Comparison of ENCODE assay signal across 8 cellular contexts in the genomic region with DNA sequence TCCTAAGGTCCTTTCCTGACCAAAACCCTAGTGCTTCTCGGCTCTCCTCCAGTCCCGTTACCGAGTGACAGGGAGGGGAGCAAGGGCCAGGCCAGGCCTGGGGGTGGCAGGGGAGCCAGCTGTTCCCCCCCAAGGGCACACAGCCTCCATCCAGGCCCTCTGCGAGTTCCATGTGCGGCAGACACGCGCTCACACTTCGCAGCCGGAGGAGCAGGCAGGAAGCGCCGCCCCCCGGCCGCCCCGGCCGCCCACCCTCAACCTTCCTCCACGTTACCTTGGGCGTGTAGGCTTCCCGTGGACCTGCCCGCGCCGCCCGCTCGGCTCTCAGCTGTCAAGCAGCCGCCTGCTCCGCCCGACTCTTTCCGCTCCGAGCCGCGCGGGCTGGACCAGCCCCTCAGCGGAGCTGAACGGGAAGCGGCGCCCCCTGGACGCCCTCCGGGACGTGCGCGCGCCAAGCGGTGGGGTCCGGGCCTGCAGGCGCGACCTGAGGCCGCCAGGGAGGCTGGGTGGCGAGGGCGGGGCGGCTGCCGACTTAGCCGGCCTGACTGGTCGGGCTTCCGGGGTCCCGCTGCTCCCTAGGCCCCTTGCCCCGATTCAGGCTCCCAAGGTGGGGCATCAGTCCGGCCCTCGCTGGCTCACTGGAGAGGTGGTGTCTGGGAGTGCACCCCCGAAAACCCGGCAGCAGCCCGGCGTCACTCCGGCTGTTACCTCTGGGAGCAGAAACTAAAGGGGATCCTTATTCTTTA. TPM values are rescaled to one million over a fixed set of nuclear protein-coding genes. Genes with fewer than 3 reads are reported as not detected.
A peak's percentile ranks its signal among the peaks of the same experiment; 100 is the strongest.
DNase-seq lines count a peak whose midpoint lies in the region; TF ChIP-seq lines count a peak whose summit lies in the region.

A gene with protein sequence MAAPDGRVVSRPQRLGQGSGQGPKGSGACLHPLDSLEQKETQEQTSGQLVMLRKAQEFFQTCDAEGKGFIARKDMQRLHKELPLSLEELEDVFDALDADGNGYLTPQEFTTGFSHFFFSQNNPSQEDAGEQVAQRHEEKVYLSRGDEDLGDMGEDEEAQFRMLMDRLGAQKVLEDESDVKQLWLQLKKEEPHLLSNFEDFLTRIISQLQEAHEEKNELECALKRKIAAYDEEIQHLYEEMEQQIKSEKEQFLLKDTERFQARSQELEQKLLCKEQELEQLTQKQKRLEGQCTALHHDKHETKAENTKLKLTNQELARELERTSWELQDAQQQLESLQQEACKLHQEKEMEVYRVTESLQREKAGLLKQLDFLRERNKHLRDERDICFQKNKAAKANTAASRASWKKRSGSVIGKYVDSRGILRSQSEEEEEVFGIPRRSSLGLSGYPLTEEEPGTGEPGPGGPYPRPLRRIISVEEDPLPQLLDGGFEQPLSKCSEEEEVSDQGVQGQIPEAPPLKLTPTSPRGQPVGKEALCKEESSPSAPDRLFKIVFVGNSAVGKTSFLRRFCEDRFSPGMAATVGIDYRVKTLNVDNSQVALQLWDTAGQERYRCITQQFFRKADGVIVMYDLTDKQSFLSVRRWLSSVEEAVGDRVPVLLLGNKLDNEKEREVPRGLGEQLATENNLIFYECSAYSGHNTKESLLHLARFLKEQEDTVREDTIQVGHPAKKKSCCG (minus strand): TSS at position 369 of the 746 bp plus-strand sequence. CDS start 56,110 bp downstream, outside the sequence.

- peak; percentile 52 for TF ChIP-seq POLR2A in NB4 (IDR thresholded peaks at IDR 0.05; ENCODE audit: extremely low read depth, insufficient read length)

- DNase-seq in HFF-Myc (ENCODE audit: extremely low read depth, low read depth) (no peak), NB4 (ENCODE audit: low read depth) (peak; percentile 93), mucosa of gallbladder (ENCODE audit: low spot score) (peak; percentile 55), NCI-H226 (no peak)
- DNase-seq in activated CD4-positive, alpha-beta T cell treated with anti-CD3 and anti-CD28 coated beads for 48 hours, result peak; percentile 90
- peak; percentile 75 for DNase-seq in effector CD4-positive, alpha-beta T cell
- peak; percentile 69 to 70 for DNase-seq in stimulated activated CD8-positive, alpha-beta memory T cell treated with anti-CD3 and anti-CD28 coated beads, Interleukin-7, amount 100 ng/mL, for 1 hour (ENCODE audit: low read depth in 2 of 2)

- TF ChIP-seq CTCF in GM12875 (IDR thresholded peaks at IDR 0.05; ENCODE audit: borderline replicate concordance, insufficient read depth, low read depth, low read length), result peak; percentile 93
- TF ChIP-seq CTCF in HFF-Myc (IDR thresholded peaks at IDR 0.05; ENCODE audit: low read depth, low read length, missing control alignments), result peak; percentile 59
- TF ChIP-seq CTCF in NB4 (IDR thresholded peaks at IDR 0.05; ENCODE audit: low read depth, low read length), result peak; percentile 45

- H3K4me3 ChIP-seq in GM12875 (ENCODE audit: low read depth, low read length), result peak within 1 kb of the TSS; percentile 94
- H3K4me3 ChIP-seq in HFF-Myc (replicated peaks; ENCODE audit: low read depth, low read length), result peak within 1 kb of the TSS; percentile 55
- H3K4me3 ChIP-seq in NB4 (ENCODE audit: low read depth, low read length), result peak within 1 kb of the TSS; percentile 70

RNA-seq across cellular contexts. Expression of the gene that starts here (rescaled TPM):
- 5.3 TPM for total RNA-seq in mucosa of gallbladder

Comparison
In these comparisons a context has a peak if more than half of its experiments do, and no peak if none do; other contexts are left out.
1. DNase-seq: peak in NB4 (single experiment), activated CD4-positive, alpha-beta T cell treated with anti-CD3 and anti-CD28 coated beads for 48 hours (single experiment), effector CD4-positive, alpha-beta T cell (single experiment), mucosa of gallbladder (single experiment) and stimulated activated CD8-positive, alpha-beta memory T cell treated with anti-CD3 and anti-CD28 coated beads, Interleukin-7, amount 100 ng/mL, for 1 hour (2 of 2); none in HFF-Myc (single experiment) and NCI-H226 (single experiment).
2. Peak in every context shown above with its lines, with median percentiles within 50 percentile points of each other: H3K4me3 ChIP-seq and CTCF ChIP-seq.